Comparison of ENCODE assay signal across 8 cellular contexts in genomic region chr3:8239718-8240698, GRCh38.
DNase-seq lines count a peak whose midpoint lies in the region; ATAC-seq and TF ChIP-seq lines count a peak whose summit lies in the region.

No MANE protein-coding gene starts in this region.

- no peak for TF ChIP-seq POLR2A in uterus (IDR thresholded peaks at IDR 0.05)

- H2AK5ac ChIP-seq in mesendoderm (ENCODE audit: low read length), result no peak overlapping the region

- H3K4me1 ChIP-seq in GM23338 (ENCODE audit: insufficient read depth) (no peaks in the 10 kb centered on the region), mesendoderm (ENCODE audit: control insufficient read depth, low read depth, low read length) (no peaks in the 10 kb centered on the region), uterus (no peaks in the 10 kb centered on the region)

- no peak overlapping the region for H3K4me3 ChIP-seq in GM23338
- no peak overlapping the region for H3K4me3 ChIP-seq in mesendoderm (ENCODE audit: low read length)
- H3K4me3 ChIP-seq in uterus, result no peak overlapping the region

- no peaks in the 10 kb centered on the region for H3K27me3 Mint-ChIP-seq in GM23338 (ENCODE audit: insufficient read depth, low read depth, poor library complexity)

- TF ChIP-seq CTCF in GM23338 (conservative IDR thresholded peaks at IDR 0.05; ENCODE audit: low read depth in 2 of 2), result peak; percentile 74 to 79
- TF ChIP-seq CTCF in uterus (IDR thresholded peaks at IDR 0.05), result peak in 3 of 4 experiments; percentile 25 to 31 (median 29)

- H2BK15ac ChIP-seq in mesendoderm (replicated peaks; ENCODE audit: low read depth), result no peak overlapping the region

- no peak overlapping the region for H3K27ac Mint-ChIP-seq in GM23338

- no peak overlapping the region for H4K5ac ChIP-seq in mesendoderm (ENCODE audit: low read length)

- H3K4me1 Mint-ChIP-seq in GM23338, result peaks cover 2% of the 10 kb centered on the region; the same call in 2 of the 3 replicates

- no peak overlapping the region for H2AFZ ChIP-seq in GM23338

- peaks cover 9% of the 10 kb centered on the region; the same call in 1 of the 2 replicates for H3K9me2 ChIP-seq in GM23338 (ENCODE audit: insufficient read depth)

- intact Hi-C loops in uterus (cut with DNase I; ENCODE audit: low total_unique reads), result no loop called here

- peak overlapping the region; percentile 97 for H3K18ac ChIP-seq in mesendoderm (ENCODE audit: low read length)

- H3K9me3 ChIP-seq in uterus, result peaks cover 0 to 12% of the 10 kb centered on the region in 2 donors

- H3K4me2 ChIP-seq in GM23338 (no peak overlapping the region), mesendoderm (ENCODE audit: low read length) (no peak overlapping the region)

- no peaks in the 10 kb centered on the region for H4K20me1 ChIP-seq in GM23338 (replicated peaks; ENCODE audit: insufficient read depth)

- H4K8ac ChIP-seq in mesendoderm (ENCODE audit: low read depth, low read length), result no peak overlapping the region

- H3K27ac ChIP-seq in GM23338 (ENCODE audit: low read depth) (no peak overlapping the region), mesendoderm (ENCODE audit: low read depth, low read length) (no peak overlapping the region), uterus (no peak overlapping the region)

- ATAC-seq in GM23338, result peak; percentile 80
- ATAC-seq in SK-N-SH treated with all-trans-retinoic acid at 6 μM for 48 hours, result peak; percentile 60; the same call in 2 of the 3 replicates

- H3K9me3 Mint-ChIP-seq in GM23338, result no peaks in the 10 kb centered on the region; the same call in 1 of the 3 replicates

- peak overlapping the region; percentile 52 for H2BK5ac ChIP-seq in mesendoderm (ENCODE audit: low read length)

- H3K79me1 ChIP-seq in mesendoderm (ENCODE audit: low read length), result no peaks in the 10 kb centered on the region

- H3K36me3 Mint-ChIP-seq in GM23338 (ENCODE audit: low read depth), result peaks cover 7% of the 10 kb centered on the region; the same call in 1 of the 3 replicates

- no peak overlapping the region for H3K56ac ChIP-seq in mesendoderm (ENCODE audit: low read length)

- no peaks in the 10 kb centered on the region for H3K79me2 ChIP-seq in GM23338 (replicated peaks; ENCODE audit: insufficient read depth)
- no peaks in the 10 kb centered on the region for H3K79me2 ChIP-seq in mesendoderm (ENCODE audit: control insufficient read depth, insufficient read depth, low read length)

- no peaks in the 10 kb centered on the region for H3F3A ChIP-seq in GM23338 (replicated peaks; ENCODE audit: low read depth)

- no peak overlapping the region for H3K4me3 Mint-ChIP-seq in GM23338

- no peaks in the 10 kb centered on the region for H3K36me3 ChIP-seq in GM23338 (ENCODE audit: insufficient read depth)
- no peaks in the 10 kb centered on the region for H3K36me3 ChIP-seq in mesendoderm (ENCODE audit: control insufficient read depth, insufficient read depth, low read length)
- no peaks in the 10 kb centered on the region for H3K36me3 ChIP-seq in uterus

- H3K23ac ChIP-seq in mesendoderm (ENCODE audit: low read length), result no peak overlapping the region

- DNase-seq in activated CD8-positive, alpha-beta memory T cell treated with anti-CD3 and anti-CD28 coated beads for 48 hours (ENCODE audit: low read depth in 2 of 3, low spot score in 2 of 3), result peak in 2 of 3 experiments; percentile 0 to 8
- no peak for DNase-seq in activated CD8-positive, alpha-beta memory T cell treated with anti-CD3 and anti-CD28 coated beads, Interleukin-2, amount 50 U/mL, for 48 hours
- DNase-seq in GM23338 (ENCODE audit: low spot score) (peak; percentile 74), HuH-7.5 (ENCODE audit: low spot score) (peak; percentile 32), dermis microvascular lymphatic vessel endothelial cell (ENCODE audit: low read depth in 2 of 2) (peak; percentile 27 to 54), mesendoderm (peak; percentile 69), uterus (no peak)

- peak overlapping the region; percentile 97 for H3K4ac ChIP-seq in mesendoderm (ENCODE audit: low read depth, low read length)

- WGBS in mesendoderm (ENCODE audit: extremely low coverage, insufficient coverage, low lambda C conversion rate), result no CpG with 5 or more reads among the region's 4 CpGs

- no peaks in the 10 kb centered on the region for H3K27me3 ChIP-seq in GM23338 (ENCODE audit: insufficient read depth)
- no peaks in the 10 kb centered on the region for H3K27me3 ChIP-seq in mesendoderm (ENCODE audit: insufficient read depth, low read length, poor library complexity)
- H3K27me3 ChIP-seq in uterus, result no peaks in the 10 kb centered on the region

- H3K9ac ChIP-seq in mesendoderm (ENCODE audit: low read length), result no peak overlapping the region

- H2BK120ac ChIP-seq in mesendoderm (ENCODE audit: low read depth, low read length), result peak overlapping the region; percentile 78

TF ChIP-seq in GM23338, 12 proteins besides CTCF, POLR2A, EP300 and RAD21 (continues in another document):
- TF ChIP-seq ZNF114 (CRISPR knock-in tag; IDR thresholded peaks at IDR 0.05) (no peak), STAT1 (IDR thresholded peaks at IDR 0.05; ENCODE audit: unreplicated experiment) (no peak), ZNF331 (CRISPR knock-in tag; IDR thresholded peaks at IDR 0.05; ENCODE audit: low read depth) (no peak)

TF ChIP-seq in SK-N-SH treated with all-trans-retinoic acid at 6 μM for 48 hours, 23 proteins besides CTCF, POLR2A, EP300 and RAD21 (continues in another document):
- TF ChIP-seq ZNF70 (CRISPR knock-in tag; IDR thresholded peaks at IDR 0.05), result no peak
- TF ChIP-seq GLIS3 (CRISPR knock-in tag; IDR thresholded peaks at IDR 0.05), result no peak
- no peak for TF ChIP-seq ZNF565 (CRISPR knock-in tag; conservative IDR thresholded peaks at IDR 0.05; ENCODE audit: low read depth)
- TF ChIP-seq, protein P1, sequence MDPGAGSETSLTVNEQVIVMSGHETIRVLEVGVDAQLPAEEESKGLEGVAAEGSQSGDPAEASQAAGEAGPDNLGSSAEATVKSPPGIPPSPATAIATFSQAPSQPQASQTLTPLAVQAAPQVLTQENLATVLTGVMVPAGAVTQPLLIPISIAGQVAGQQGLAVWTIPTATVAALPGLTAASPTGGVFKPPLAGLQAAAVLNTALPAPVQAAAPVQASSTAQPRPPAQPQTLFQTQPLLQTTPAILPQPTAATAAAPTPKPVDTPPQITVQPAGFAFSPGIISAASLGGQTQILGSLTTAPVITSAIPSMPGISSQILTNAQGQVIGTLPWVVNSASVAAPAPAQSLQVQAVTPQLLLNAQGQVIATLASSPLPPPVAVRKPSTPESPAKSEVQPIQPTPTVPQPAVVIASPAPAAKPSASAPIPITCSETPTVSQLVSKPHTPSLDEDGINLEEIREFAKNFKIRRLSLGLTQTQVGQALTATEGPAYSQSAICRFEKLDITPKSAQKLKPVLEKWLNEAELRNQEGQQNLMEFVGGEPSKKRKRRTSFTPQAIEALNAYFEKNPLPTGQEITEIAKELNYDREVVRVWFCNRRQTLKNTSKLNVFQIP (CRISPR knock-in tag; IDR thresholded peaks at IDR 0.05; ENCODE audit: borderline replicate concordance, low read depth), result no peak
- no peak for TF ChIP-seq CSDC2 (CRISPR knock-in tag; IDR thresholded peaks at IDR 0.05)
- TF ChIP-seq, protein P2, sequence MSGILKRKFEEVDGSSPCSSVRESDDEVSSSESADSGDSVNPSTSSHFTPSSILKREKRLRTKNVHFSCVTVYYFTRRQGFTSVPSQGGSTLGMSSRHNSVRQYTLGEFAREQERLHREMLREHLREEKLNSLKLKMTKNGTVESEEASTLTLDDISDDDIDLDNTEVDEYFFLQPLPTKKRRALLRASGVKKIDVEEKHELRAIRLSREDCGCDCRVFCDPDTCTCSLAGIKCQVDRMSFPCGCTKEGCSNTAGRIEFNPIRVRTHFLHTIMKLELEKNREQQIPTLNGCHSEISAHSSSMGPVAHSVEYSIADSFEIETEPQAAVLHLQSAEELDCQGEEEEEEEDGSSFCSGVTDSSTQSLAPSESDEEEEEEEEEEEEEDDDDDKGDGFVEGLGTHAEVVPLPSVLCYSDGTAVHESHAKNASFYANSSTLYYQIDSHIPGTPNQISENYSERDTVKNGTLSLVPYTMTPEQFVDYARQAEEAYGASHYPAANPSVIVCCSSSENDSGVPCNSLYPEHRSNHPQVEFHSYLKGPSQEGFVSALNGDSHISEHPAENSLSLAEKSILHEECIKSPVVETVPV (CRISPR knock-in tag; IDR thresholded peaks at IDR 0.05), result no peak
- no peak for TF ChIP-seq ZC3H10 (CRISPR knock-in tag; IDR thresholded peaks at IDR 0.05)
- no peak for TF ChIP-seq BACH2 (CRISPR knock-in tag; IDR thresholded peaks at IDR 0.05; ENCODE audit: borderline replicate concordance)
- TF ChIP-seq ZFP3 (CRISPR knock-in tag; IDR thresholded peaks at IDR 0.05), result no peak
- TF ChIP-seq ARNTL (CRISPR knock-in tag; IDR thresholded peaks at IDR 0.05; ENCODE audit: borderline replicate concordance, low read depth), result no peak
- TF ChIP-seq TCF4 (CRISPR knock-in tag; IDR thresholded peaks at IDR 0.05; ENCODE audit: borderline replicate concordance), result no peak
- TF ChIP-seq PPARA (CRISPR knock-in tag; IDR thresholded peaks at IDR 0.05; ENCODE audit: borderline replicate concordance), result no peak
- no peak for TF ChIP-seq ZNF8 (CRISPR knock-in tag; IDR thresholded peaks at IDR 0.05)
- no peak for TF ChIP-seq PATZ1 (CRISPR knock-in tag; IDR thresholded peaks at IDR 0.05; ENCODE audit: borderline replicate concordance)
- TF ChIP-seq OSR1 (CRISPR knock-in tag; IDR thresholded peaks at IDR 0.05), result no peak
- TF ChIP-seq TOX (CRISPR knock-in tag; IDR thresholded peaks at IDR 0.05; ENCODE audit: borderline replicate concordance), result no peak

Comparison
In these comparisons a context has a peak if more than half of its experiments do, and no peak if none do; other contexts are left out.
1. DNase-seq: peak in activated CD8-positive, alpha-beta memory T cell treated with anti-CD3 and anti-CD28 coated beads for 48 hours (2 of 3), GM23338 (single experiment), HuH-7.5 (single experiment), dermis microvascular lymphatic vessel endothelial cell (2 of 2) and mesendoderm (single experiment); none in activated CD8-positive, alpha-beta memory T cell treated with anti-CD3 and anti-CD28 coated beads, Interleukin-2, amount 50 U/mL, for 48 hours (single experiment) and uterus (0 of 2).